ENCODE assay signal across 8 cellular contexts in the genomic region with DNA sequence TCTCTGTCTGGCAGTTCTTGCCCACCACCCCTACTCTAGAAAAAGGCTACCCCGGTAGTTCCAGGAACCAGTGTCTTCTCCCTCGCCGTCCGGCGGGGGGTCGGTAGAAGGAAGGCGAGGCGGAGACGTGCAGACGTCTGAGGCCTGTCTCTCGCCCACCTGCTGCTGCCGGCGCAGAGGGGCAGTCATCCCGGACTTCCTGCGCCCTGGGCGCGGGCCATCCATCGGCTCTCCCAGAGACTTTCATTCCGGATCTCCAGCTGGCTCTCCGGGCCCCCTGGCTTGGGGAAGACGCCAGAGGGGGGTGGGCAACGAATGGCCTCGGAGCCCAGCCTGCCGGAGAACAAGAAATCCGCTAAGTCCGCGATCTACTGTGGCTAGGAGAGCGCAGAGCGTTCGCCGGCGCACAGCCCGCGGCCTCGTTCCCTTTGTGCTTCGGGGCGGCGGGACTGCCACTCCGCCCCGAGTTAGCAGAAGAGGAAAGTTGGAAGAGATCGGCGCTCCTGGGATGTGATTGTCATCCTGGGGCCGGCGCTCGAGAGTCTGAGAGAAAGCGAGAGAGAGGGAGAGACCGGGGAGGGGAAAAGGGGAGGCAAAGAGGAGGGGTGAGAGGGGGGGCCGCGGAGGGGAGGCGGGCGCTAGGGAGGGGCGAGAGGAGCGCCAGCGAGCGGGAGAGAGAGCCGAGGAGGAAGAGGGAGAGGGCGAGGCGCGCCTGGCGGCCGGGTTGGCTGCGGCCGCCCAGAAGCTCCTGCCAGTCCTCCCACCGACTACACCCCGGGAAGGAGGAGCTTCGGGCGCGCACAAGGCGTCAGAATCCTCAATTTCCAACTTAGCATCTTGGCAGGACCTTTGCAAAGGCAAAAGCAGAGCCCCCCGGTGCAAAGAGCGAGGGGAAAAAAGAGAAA.
A peak's percentile ranks its signal among the peaks of the same experiment; 100 is the strongest.
DNase-seq lines count a peak whose midpoint lies in the region; ATAC-seq and TF ChIP-seq lines count a peak whose summit lies in the region.

Gene IRX5 (plus strand): TSS at position 832 of the 905 bp plus-strand sequence. CDS start 334 bp downstream, outside the sequence.

- H3K4me3 Mint-ChIP-seq in activated naive CD4-positive, alpha-beta T cell treated with anti-CD3 and anti-CD28 coated beads, Interleukin-2, amount 50 U/mL, for 24 hours: peak within 1 kb of the TSS; percentile 87

- H2AFZ ChIP-seq in DND-41 (ENCODE audit: low read depth, low read length): peak within 1 kb of the TSS; percentile 74

- H3K9me3 ChIP-seq in DND-41 (ENCODE audit: insufficient read depth, low read length, severe bottlenecking) (no peaks in the 10 kb centered on the region), neutrophil (no peaks in the 10 kb centered on the region)

- H3K36me3 Mint-ChIP-seq in activated naive CD4-positive, alpha-beta T cell treated with anti-CD3 and anti-CD28 coated beads, Interleukin-2, amount 50 U/mL, for 24 hours: peaks cover 13% of the 10 kb centered on the region

- peaks cover 36% of the 10 kb centered on the region for H3K4me1 Mint-ChIP-seq in activated naive CD4-positive, alpha-beta T cell treated with anti-CD3 and anti-CD28 coated beads, Interleukin-2, amount 50 U/mL, for 24 hours

- H3K4me3 ChIP-seq in DND-41 (ENCODE audit: low read depth in 1 of 2, low read length in 2 of 2): peak within 1 kb of the TSS; percentile 85 to 91
- H3K4me3 ChIP-seq in neutrophil (ENCODE audit: low read depth in 1 of 2, low read length in 1 of 2): peak within 1 kb of the TSS; percentile 65 to 73

- no peak within 1 kb of the TSS for H3K27ac Mint-ChIP-seq in activated naive CD4-positive, alpha-beta T cell treated with anti-CD3 and anti-CD28 coated beads, Interleukin-2, amount 50 U/mL, for 24 hours

- peaks cover 35% of the 10 kb centered on the region for H4K20me1 ChIP-seq in DND-41 (ENCODE audit: insufficient read depth, low read length)

- peak within 1 kb of the TSS; percentile 87 for H3K4me2 ChIP-seq in DND-41 (ENCODE audit: insufficient read depth, low read length)

- ATAC-seq in DND-41 (ENCODE audit: insufficient read depth, low read depth) (peak; percentile 68), GM21717 (IDR thresholded peaks at IDR 0.05; ENCODE audit: unreplicated experiment) (no peak)

- H3K4me1 ChIP-seq in DND-41 (ENCODE audit: insufficient read depth, low read length): peaks cover 48% of the 10 kb centered on the region
- peaks cover 29 to 42% of the 10 kb centered on the region in 2 experiments for H3K4me1 ChIP-seq in neutrophil (ENCODE audit: control insufficient read depth in 1 of 2, insufficient read depth in 1 of 2, low read depth in 1 of 2, low read length in 1 of 2)

- H3K9ac ChIP-seq in DND-41 (ENCODE audit: low read depth, low read length): peak within 1 kb of the TSS; percentile 99

- DNase-seq in DND-41: peak; percentile 96
- peak; percentile 88 for DNase-seq in HuH-7 (ENCODE audit: low spot score)
- DNase-seq in NOMO-1 (lab: John Stamatoyannopoulos, UW; ENCODE audit: unreplicated experiment in 2 of 2): peak; percentile 93 to 97
- peak; percentile 88 for DNase-seq in glomerular visceral epithelial cell (ENCODE audit: extremely low spot score)
- no peak for DNase-seq in GM19238 (ENCODE audit: insufficient read length, low spot score)

- H3K27ac ChIP-seq in DND-41 (ENCODE audit: low read length) (peak within 1 kb of the TSS; percentile 96), neutrophil (no peak within 1 kb of the TSS)

- TF ChIP-seq CTCF in DND-41 (IDR thresholded peaks at IDR 0.05; ENCODE audit: borderline replicate concordance, extremely low read depth, low read length, poor library complexity, severe bottlenecking) (peak; percentile 23), neutrophil (IDR thresholded peaks at IDR 0.05) (no peak)

- H3K36me3 ChIP-seq in DND-41 (ENCODE audit: insufficient read depth, low read length) (peaks cover 32% of the 10 kb centered on the region), neutrophil (no peaks in the 10 kb centered on the region)

- peaks cover 20% of the 10 kb centered on the region for H3K9me3 Mint-ChIP-seq in activated naive CD4-positive, alpha-beta T cell treated with anti-CD3 and anti-CD28 coated beads, Interleukin-2, amount 50 U/mL, for 24 hours

- H3K27me3 Mint-ChIP-seq in activated naive CD4-positive, alpha-beta T cell treated with anti-CD3 and anti-CD28 coated beads, Interleukin-2, amount 50 U/mL, for 24 hours: peaks cover 60% of the 10 kb centered on the region

- peaks cover 88% of the 10 kb centered on the region for H3K79me2 ChIP-seq in DND-41 (ENCODE audit: insufficient read depth, low read length)

- H3K27me3 ChIP-seq in DND-41 (ENCODE audit: insufficient read depth, low read length, poor library complexity): no peaks in the 10 kb centered on the region
- peaks cover 100% of the 10 kb centered on the region for H3K27me3 ChIP-seq in neutrophil
